ENCODE assay signal across 8 cellular contexts in genomic region chr10:72009430-72010081, GRCh38. TPM values are rescaled to one million over a fixed set of nuclear protein-coding genes. Genes with fewer than 3 reads are reported as not detected.
DNase-seq lines count a peak whose midpoint lies in the region; ATAC-seq and TF ChIP-seq lines count a peak whose summit lies in the region.

No MANE protein-coding gene starts in this region.

- H3K9ac ChIP-seq in IMR-90 (ENCODE audit: low read depth, low read length), result peak overlapping the region; percentile 48

- H3K14ac ChIP-seq in IMR-90 (replicated peaks; ENCODE audit: low read depth, low read length), result peak overlapping the region; percentile 92

- H4K8ac ChIP-seq in IMR-90 (ENCODE audit: low read depth in 2 of 2, low read length in 2 of 2), result peak overlapping the region; percentile 79 to 87

- peak overlapping the region; percentile 78 for H2AFZ ChIP-seq in IMR-90 (replicated peaks; ENCODE audit: low read length, poor library complexity)

- H2AK9ac ChIP-seq in IMR-90 (replicated peaks; ENCODE audit: low read depth, low read length, poor library complexity), result peak overlapping the region; percentile 96

- peak overlapping the region; percentile 95 for H3K23ac ChIP-seq in IMR-90 (ENCODE audit: low read depth, low read length)

- ATAC-seq in IMR-90 (ENCODE audit: low read depth), result peak; percentile 93
- ATAC-seq in left lobe of liver, result peak; percentile 60
- no peak for ATAC-seq in GM18870 (IDR thresholded peaks at IDR 0.05; ENCODE audit: unreplicated experiment)

- no peak for TF ChIP-seq POLR2A in IMR-90 (IDR thresholded peaks at IDR 0.05; ENCODE audit: low read depth, low read length)

- in situ Hi-C loops in IMR-90 (cut with MboI; ENCODE audit: low sequenced_read_pairs), result no loop called here

- peak overlapping the region; percentile 94 for H2AK5ac ChIP-seq in IMR-90 (ENCODE audit: low read depth, low read length)

- H2BK15ac ChIP-seq in IMR-90 (ENCODE audit: low read depth, low read length), result peak overlapping the region; percentile 93; the same call in 2 of the 3 replicates

- peak overlapping the region; percentile 83 for H3K18ac ChIP-seq in IMR-90 (ENCODE audit: low read depth, low read length)

- H4K20me1 ChIP-seq in IMR-90 (ENCODE audit: insufficient read depth, low read length), result no peaks in the 10 kb centered on the region

- dilution Hi-C loops in IMR-90 (cut with HindIII; ENCODE audit: low sequenced_read_pairs, unreplicated experiment), result no loop called here

- H2BK20ac ChIP-seq in IMR-90 (ENCODE audit: low read depth, low read length), result peak overlapping the region; percentile 88

- H4K91ac ChIP-seq in IMR-90 (ENCODE audit: insufficient read depth, low read depth, low read length), result peak overlapping the region; percentile 95

- peak; percentile 7 for TF ChIP-seq RAD21 in IMR-90 (IDR thresholded peaks at IDR 0.05; ENCODE audit: low read length)

- H2BK5ac ChIP-seq in IMR-90 (ENCODE audit: low read depth, low read length, poor library complexity, severe bottlenecking), result peak overlapping the region; percentile 92

- peaks cover 20% of the 10 kb centered on the region for H3K4me1 ChIP-seq in IMR-90 (ENCODE audit: control insufficient read depth, insufficient read depth, low read length)

- peaks cover 18 to 43% of the 10 kb centered on the region in 2 experiments for H3K79me1 ChIP-seq in IMR-90 (ENCODE audit: low read depth in 1 of 2, low read length in 2 of 2)

- H4K5ac ChIP-seq in IMR-90 (ENCODE audit: low read depth, low read length), result peak overlapping the region; percentile 86

- peak overlapping the region; percentile 87 for H2BK120ac ChIP-seq in IMR-90 (ENCODE audit: low read depth, low read length)

- DNase-seq in IMR-90, result peak; percentile 94
- DNase-seq in coronary artery (ENCODE audit: low spot score), result peak; percentile 99
- peak; percentile 54 for DNase-seq in left lobe of liver (ENCODE audit: low spot score)
- DNase-seq in stromal cell of bone marrow (ENCODE audit: low read depth), result peak; percentile 98
- DNase-seq in H7, result no peak
- no peak for DNase-seq in activated CD8-positive, alpha-beta memory T cell treated with anti-CD3 and anti-CD28 coated beads, Interleukin-2, amount 50 U/mL, for 4 hours
- no peak for DNase-seq in AML-193 (lab: John Stamatoyannopoulos, UW)

- H3K9me1 ChIP-seq in IMR-90 (ENCODE audit: insufficient read depth, low read length), result peaks cover 35% of the 10 kb centered on the region

- no peaks in the 10 kb centered on the region for H3K9me3 ChIP-seq in IMR-90 (ENCODE audit: control insufficient read depth, insufficient read depth, low read length)

- no peak for TF ChIP-seq CTCF in IMR-90 (conservative IDR thresholded peaks at IDR 0.05; ENCODE audit: low read depth, low read length)
- no peak for TF ChIP-seq CTCF in coronary artery (IDR thresholded peaks at IDR 0.05)

- intact Hi-C loops in IMR-90 (cut with micrococcal nuclease), result no loop called here

- H3K36me3 ChIP-seq in IMR-90 (ENCODE audit: control insufficient read depth, insufficient read depth, low read length) (peaks cover 22% of the 10 kb centered on the region), H7 (replicated peaks; ENCODE audit: control insufficient read depth, insufficient read depth, low read length) (no peaks in the 10 kb centered on the region; the same call in none of the 2 replicates)

- H3K27ac ChIP-seq in IMR-90 (ENCODE audit: insufficient read depth, low read length) (peak overlapping the region; percentile 94), coronary artery (peak overlapping the region; percentile 92 to 93)

- BruUV-seq in IMR-90 (replicated peaks; lab: Mats Ljungman, UMichigan), result no TSS peak

- no peaks in the 10 kb centered on the region for H3K27me3 ChIP-seq in IMR-90 (ENCODE audit: control insufficient read depth, insufficient read depth, low read length)
- no peaks in the 10 kb centered on the region for H3K27me3 ChIP-seq in H7 (ENCODE audit: control insufficient read depth, insufficient read depth, low read length)

- H3K4me3 ChIP-seq in IMR-90 (ENCODE audit: insufficient read depth, low read depth, low read length) (no peak overlapping the region), coronary artery (peak overlapping the region; percentile 45), H7 (ENCODE audit: insufficient read depth, low read depth, low read length) (no peak overlapping the region)

- POLR2A ChIA-PET in IMR-90 (lab: Charles Lee; ENCODE audit: unreplicated experiment), result interaction anchor here (0.7 kb wide), 1 partner anchor 11 kb away, joined by 4 read pairs; no protein-coding TSS in a partner anchor

- peak overlapping the region; percentile 45 for H3K4me2 ChIP-seq in IMR-90 (ENCODE audit: low read depth, low read length)

- peak overlapping the region; percentile 67 for H3K56ac ChIP-seq in IMR-90 (ENCODE audit: extremely low read depth, insufficient read depth, low read length)

- peak overlapping the region; percentile 95 for H3K4ac ChIP-seq in IMR-90 (ENCODE audit: low read depth, low read length)

- 10% methylated on average over 2 of the region's 12 CpGs; no CpG with 5 or more reads in 1 of the 2 experiments for WGBS in IMR-90 (ENCODE audit: extremely low coverage in 2 of 2, insufficient read length in 1 of 2), 2 experiments

- CTCF ChIA-PET in IMR-90 (lab: Yijun Ruan, JAX), result no interaction called here

TF ChIP-seq in IMR-90, 13 proteins besides CTCF, POLR2A, EP300 and RAD21:
- no peak for TF ChIP-seq SMC3 (IDR thresholded peaks at IDR 0.05; ENCODE audit: low read depth, low read length)
- TF ChIP-seq FOS (IDR thresholded peaks at IDR 0.05; ENCODE audit: low read depth, low read length), result no peak
- TF ChIP-seq RFX5 (IDR thresholded peaks at IDR 0.05; ENCODE audit: low read depth, low read length), result no peak
- TF ChIP-seq RCOR1 (IDR thresholded peaks at IDR 0.05; ENCODE audit: insufficient replicate concordance, low read length), result no peak
- no peak for TF ChIP-seq CHD1 (IDR thresholded peaks at IDR 0.05; ENCODE audit: low read depth, low read length)
- peak; percentile 98 for TF ChIP-seq CEBPB (IDR thresholded peaks at IDR 0.05; ENCODE audit: low read depth, low read length)
- TF ChIP-seq MXI1 (IDR thresholded peaks at IDR 0.05; ENCODE audit: borderline replicate concordance, low read depth, low read length), result peak; percentile 86
- no peak for TF ChIP-seq ELK1 (IDR thresholded peaks at IDR 0.05; ENCODE audit: borderline replicate concordance, low read depth, low read length)
- peak; percentile 79; the same call in 1 of the 2 replicates for TF ChIP-seq MAZ (IDR thresholded peaks at IDR 0.05; ENCODE audit: borderline replicate concordance, low read depth, low read length)
- no peak for TF ChIP-seq NFE2L2 (IDR thresholded peaks at IDR 0.05; ENCODE audit: low read depth, low read length)
- peak; percentile 6; the same call in 1 of the 2 replicates for TF ChIP-seq BHLHE40 (IDR thresholded peaks at IDR 0.05; ENCODE audit: low read depth, low read length)
- TF ChIP-seq MAFK (IDR thresholded peaks at IDR 0.05; ENCODE audit: low read depth, low read length), result no peak
- peak; percentile 54; the same call in 1 of the 2 replicates for TF ChIP-seq USF2 (IDR thresholded peaks at IDR 0.05; ENCODE audit: low read depth, low read length)

RNA-seq across cellular contexts. Expression of gene CHST3, which starts 45.4 kb away (rescaled TPM):
- total RNA-seq in IMR-90 (2012; rRNA removed), result 9.0 and 10.6 TPM in 2 replicates
- polyA plus RNA-seq in IMR-90 (2012; rRNA removed), result 8.6 and 9.1 TPM in 2 replicates
- 5.5 and 6.1 TPM in 2 replicates for polyA plus RNA-seq in IMR-90 (2012; cell fraction: cytosol; rRNA removed)
- 5.5 and 7.2 TPM in 2 replicates for polyA plus RNA-seq in IMR-90 (2012; cell fraction: nucleus; rRNA removed; ENCODE audit: low replicate concordance)
- total RNA-seq in left lobe of liver, result 1.3 TPM
- total RNA-seq in H7 (2014; rRNA removed; shearing (Covaris generic)), result 4.1 and 4.2 TPM in 2 replicates

Comparison
In these comparisons a context has a peak if more than half of its experiments do, and no peak if none do; other contexts are left out.
1. DNase-seq: peak in IMR-90 (single experiment), coronary artery (single experiment), left lobe of liver (single experiment) and stromal cell of bone marrow (single experiment); none in H7 (single experiment), activated CD8-positive, alpha-beta memory T cell treated with anti-CD3 and anti-CD28 coated beads, Interleukin-2, amount 50 U/mL, for 4 hours (single experiment) and AML-193 (0 of 2).